17 cellular contexts compared by ENCODE assay signal in the genomic region with DNA sequence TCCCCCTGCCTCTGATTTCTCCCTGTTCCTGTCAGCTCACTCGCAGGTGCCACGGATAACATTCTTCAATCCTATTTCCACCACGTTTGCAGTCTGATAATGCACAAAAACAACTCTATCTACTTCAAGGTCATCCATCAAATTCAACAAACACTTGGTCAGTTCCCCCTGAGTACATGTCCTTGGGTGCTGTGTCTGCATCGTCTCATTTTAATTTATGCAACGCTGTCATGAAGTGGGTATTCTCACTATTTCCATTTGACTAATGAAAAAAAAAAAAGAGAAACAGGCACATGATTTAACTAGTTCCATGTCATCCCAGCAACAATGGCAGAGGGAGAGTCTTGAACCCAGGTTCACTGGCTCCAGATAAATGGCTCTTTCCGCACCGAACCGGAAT.
A peak's percentile ranks its signal among the peaks of the same experiment; 100 is the strongest.
DNase-seq lines count a peak whose midpoint lies in the region; ATAC-seq, FAIRE-seq and TF ChIP-seq lines count a peak whose summit lies in the region.
"Had no signal": no experiment of that assay in that cellular context is flagged by ENCODE, and none has a peak within 500 bp of the region (broad histone marks: within the 10 kb centered on the region; RNA-seq: fewer than 3 reads in every experiment).

No MANE protein-coding gene starts in this region.

- H3K18ac ChIP-seq in mesenchymal stem cell (ENCODE audit: low read depth in 1 of 2, low read length in 2 of 2) (peak overlapping the region in 1 of 2 experiments; percentile 30), mesendoderm (ENCODE audit: low read length) (no peak overlapping the region)

- no peak overlapping the region for H3K9ac ChIP-seq in astrocyte (ENCODE audit: low read length)
- H3K9ac ChIP-seq in mesenchymal stem cell (ENCODE audit: low read length) = peak overlapping the region; percentile 31
- no peak overlapping the region for H3K9ac ChIP-seq in mesendoderm (ENCODE audit: low read length)
- H3K9ac ChIP-seq: BLaER1 treated with 17β-estradiol and CSF1 and Interleukin-3, amounts not matched to agents 10 nM and 100 nM had no signal

- H2BK5ac ChIP-seq in mesenchymal stem cell (ENCODE audit: low read depth, low read length, poor library complexity, severe bottlenecking) (no peak overlapping the region), mesendoderm (ENCODE audit: low read length) (no peak overlapping the region)

- no peak overlapping the region for H3K14ac ChIP-seq in mesenchymal stem cell (ENCODE audit: low read length in 2 of 2)

- H3K9me3 Mint-ChIP-seq in astrocyte (ENCODE audit: unreplicated experiment) (peaks cover 6% of the 10 kb centered on the region), glutamatergic neuron (ENCODE audit: unreplicated experiment) (no peaks in the 10 kb centered on the region)

- FAIRE-seq in astrocyte (lab: Jason Lieb, UNC) = no peak
- FAIRE-seq: GM19239, H1, HepG2, HTR-8/SVneo had no signal

- no peak overlapping the region for H2AFZ ChIP-seq in astrocyte (ENCODE audit: low read depth, low read length)
- H2AFZ ChIP-seq in mesenchymal stem cell (ENCODE audit: low read depth, low read length) = no peak overlapping the region

- H4K8ac ChIP-seq in mesenchymal stem cell (ENCODE audit: low read length) (no peak overlapping the region), mesendoderm (ENCODE audit: low read depth, low read length) (no peak overlapping the region)

- H3K79me1 ChIP-seq in mesenchymal stem cell (replicated peaks; ENCODE audit: low read length, poor library complexity, severe bottlenecking) (no peaks in the 10 kb centered on the region), mesendoderm (ENCODE audit: low read length) (no peaks in the 10 kb centered on the region)

- TF ChIP-seq EP300 in suprapubic skin (IDR thresholded peaks at IDR 0.05) = no peak

- H2AK5ac ChIP-seq in mesenchymal stem cell (ENCODE audit: low read length, severe bottlenecking) (no peak overlapping the region), mesendoderm (ENCODE audit: low read length) (no peak overlapping the region)

- H3K4me2 ChIP-seq in astrocyte (ENCODE audit: low read length) (no peak overlapping the region), mesenchymal stem cell (ENCODE audit: low read length, poor library complexity, severe bottlenecking) (no peak overlapping the region), mesendoderm (ENCODE audit: low read length) (no peak overlapping the region)
- H3K4me2 ChIP-seq: BLaER1 treated with 17β-estradiol and CSF1 and Interleukin-3, amounts not matched to agents 10 nM and 100 nM had no signal

- H3K4me1 Mint-ChIP-seq in astrocyte (ENCODE audit: low read depth, unreplicated experiment) = peaks cover 4% of the 10 kb centered on the region
- H3K4me1 Mint-ChIP-seq in glutamatergic neuron (ENCODE audit: low read depth, unreplicated experiment) = peaks cover 3% of the 10 kb centered on the region
- H3K4me1 Mint-ChIP-seq: CD4-positive, CD25-positive, alpha-beta regulatory T cell had no signal

- no peaks in the 10 kb centered on the region for H4K20me1 ChIP-seq in astrocyte (ENCODE audit: insufficient read depth, low read length)

- H3K23ac ChIP-seq in mesenchymal stem cell (ENCODE audit: low read length in 2 of 2) = no peak overlapping the region
- H3K23ac ChIP-seq in mesendoderm (ENCODE audit: low read length) = no peak overlapping the region

- no peak for TF ChIP-seq CTCF in astrocyte (IDR thresholded peaks at IDR 0.05; ENCODE audit: insufficient read depth, low read depth, low read length)
- no peak for TF ChIP-seq CTCF in heart right ventricle (IDR thresholded peaks at IDR 0.05)
- no peak for TF ChIP-seq CTCF in suprapubic skin (IDR thresholded peaks at IDR 0.05)
- no peak for TF ChIP-seq CTCF in glutamatergic neuron (IDR thresholded peaks at IDR 0.05; ENCODE audit: partially characterized antibody, unreplicated experiment)

- H3K27me3 ChIP-seq in astrocyte (ENCODE audit: insufficient read depth, low read length) (no peaks in the 10 kb centered on the region), heart right ventricle (no peaks in the 10 kb centered on the region), mesenchymal stem cell (ENCODE audit: control insufficient read depth in 1 of 2, insufficient read depth in 1 of 2, low read length in 2 of 2) (no peaks in the 10 kb centered on the region), suprapubic skin (no peaks in the 10 kb centered on the region), mesendoderm (ENCODE audit: insufficient read depth, low read length, poor library complexity) (no peaks in the 10 kb centered on the region)
- H3K27me3 ChIP-seq: BLaER1 treated with 17β-estradiol and CSF1 and Interleukin-3, amounts not matched to agents 10 nM and 100 nM had no signal

- H3K4me3 Mint-ChIP-seq in astrocyte (ENCODE audit: unreplicated experiment) = no peak overlapping the region
- H3K4me3 Mint-ChIP-seq in glutamatergic neuron (ENCODE audit: unreplicated experiment) = no peak overlapping the region
- H3K4me3 Mint-ChIP-seq: CD4-positive, CD25-positive, alpha-beta regulatory T cell had no signal

- H3K4me3 ChIP-seq in astrocyte (ENCODE audit: insufficient read depth, low read depth, low read length) = no peak overlapping the region
- no peak overlapping the region for H3K4me3 ChIP-seq in heart right ventricle
- no peak overlapping the region for H3K4me3 ChIP-seq in mesenchymal stem cell (ENCODE audit: insufficient read depth in 1 of 2, low read depth in 1 of 2, low read length in 2 of 2)
- H3K4me3 ChIP-seq in suprapubic skin = no peak overlapping the region
- no peak overlapping the region for H3K4me3 ChIP-seq in mesendoderm (ENCODE audit: low read length)
- H3K4me3 ChIP-seq: BLaER1 treated with 17β-estradiol and CSF1 and Interleukin-3, amounts not matched to agents 10 nM and 100 nM; HAP-1 had no signal

- H2BK15ac ChIP-seq in mesenchymal stem cell (ENCODE audit: low read depth, poor library complexity, severe bottlenecking) (no peak overlapping the region), mesendoderm (replicated peaks; ENCODE audit: low read depth) (no peak overlapping the region)

- H3K4me1 ChIP-seq in astrocyte (ENCODE audit: insufficient read depth, low read length) (peaks cover 4% of the 10 kb centered on the region), heart right ventricle (peaks cover 0 to 54% (median 29%) of the 10 kb centered on the region in 9 donors), mesenchymal stem cell (ENCODE audit: control insufficient read depth, insufficient read depth, low read depth, low read length) (no peaks in the 10 kb centered on the region), suprapubic skin (peaks cover 15% of the 10 kb centered on the region), mesendoderm (ENCODE audit: control insufficient read depth, low read depth, low read length) (peaks cover 2% of the 10 kb centered on the region)
- H3K4me1 ChIP-seq: HAP-1 had no signal

- peaks cover 2% of the 10 kb centered on the region for H3K9me3 ChIP-seq in astrocyte (ENCODE audit: insufficient read depth, low read depth, low read length)
- H3K9me3 ChIP-seq in heart right ventricle = peaks cover 0 to 9% (median 0%) of the 10 kb centered on the region in 11 donors
- peaks cover 3% of the 10 kb centered on the region for H3K9me3 ChIP-seq in mesenchymal stem cell (ENCODE audit: control insufficient read depth, low read length)
- H3K9me3 ChIP-seq in suprapubic skin = no peaks in the 10 kb centered on the region
- H3K9me3 ChIP-seq: HAP-1 had no signal

- intact Hi-C loops in heart right ventricle (cut with DNase I) = loop anchor here in 4 of 10 donors (5.0 to 10.0 kb wide), 4 partner anchors 53 to 265 kb away; a partner anchor contains a TSS

- peak overlapping the region; percentile 59 for H3K27ac Mint-ChIP-seq in astrocyte (ENCODE audit: unreplicated experiment)
- H3K27ac Mint-ChIP-seq in glutamatergic neuron (ENCODE audit: unreplicated experiment) = no peak overlapping the region
- H3K27ac Mint-ChIP-seq: CD4-positive, CD25-positive, alpha-beta regulatory T cell had no signal

- H2BK120ac ChIP-seq in mesenchymal stem cell (ENCODE audit: low read depth, low read length) (no peak overlapping the region), mesendoderm (ENCODE audit: low read depth, low read length) (no peak overlapping the region)

- H3K36me3 ChIP-seq in astrocyte (ENCODE audit: insufficient read depth, low read length) (no peaks in the 10 kb centered on the region), heart right ventricle (no peaks in the 10 kb centered on the region), mesenchymal stem cell (ENCODE audit: control insufficient read depth in 1 of 2, insufficient read depth in 2 of 2, low read depth in 1 of 2, low read length in 2 of 2) (no peaks in the 10 kb centered on the region), suprapubic skin (no peaks in the 10 kb centered on the region), mesendoderm (ENCODE audit: control insufficient read depth, insufficient read depth, low read length) (no peaks in the 10 kb centered on the region)
- H3K36me3 ChIP-seq: HAP-1 had no signal

- H3K36me3 Mint-ChIP-seq in astrocyte (ENCODE audit: low read depth, unreplicated experiment) = peaks cover 29% of the 10 kb centered on the region
- peaks cover 10% of the 10 kb centered on the region for H3K36me3 Mint-ChIP-seq in glutamatergic neuron (ENCODE audit: unreplicated experiment)

- H3K79me2 ChIP-seq in astrocyte (ENCODE audit: insufficient read depth, low read length) = no peaks in the 10 kb centered on the region
- H3K79me2 ChIP-seq in mesendoderm (ENCODE audit: control insufficient read depth, insufficient read depth, low read length) = no peaks in the 10 kb centered on the region

- DNase-seq in astrocyte (ENCODE audit: low read depth) (no peak), heart right ventricle (no peak), mesenchymal stem cell (no peak), suprapubic skin (ENCODE audit: low spot score in 2 of 2) (no peak), glutamatergic neuron (no peak), mesendoderm (no peak)
- DNase-seq: ACHN; CD4-positive, CD25-positive, alpha-beta regulatory T cell; DMS53; GF-D8 had no signal

- H4K91ac ChIP-seq in mesenchymal stem cell (ENCODE audit: low read length) = no peak overlapping the region

- H3K27me3 Mint-ChIP-seq in astrocyte (ENCODE audit: low read depth, unreplicated experiment) (no peaks in the 10 kb centered on the region), glutamatergic neuron (ENCODE audit: unreplicated experiment) (peaks cover 7% of the 10 kb centered on the region)
- H3K27me3 Mint-ChIP-seq: CD4-positive, CD25-positive, alpha-beta regulatory T cell had no signal

- H3K4ac ChIP-seq in mesenchymal stem cell (ENCODE audit: low read depth in 1 of 2, low read length in 2 of 2) (no peak overlapping the region), mesendoderm (ENCODE audit: low read depth, low read length) (no peak overlapping the region)

- H2BK12ac ChIP-seq in mesenchymal stem cell (ENCODE audit: low read length in 2 of 2) = no peak overlapping the region

- TF ChIP-seq POLR2A in suprapubic skin (IDR thresholded peaks at IDR 0.05) = no peak

- no peak overlapping the region for H3K56ac ChIP-seq in mesendoderm (ENCODE audit: low read length)

- peak in 3 of 8 donors; percentile 29 to 55 (median 42) for ATAC-seq in heart right ventricle
- no peak for ATAC-seq in HG03378 (IDR thresholded peaks at IDR 0.05; ENCODE audit: unreplicated experiment)
- ATAC-seq: HepG2 had no signal

- H3K27ac ChIP-seq in astrocyte (ENCODE audit: low read depth, low read length) (no peak overlapping the region), heart right ventricle (peak overlapping the region in 6 of 10 donors; percentile 22 to 55 (median 43)), mesenchymal stem cell (ENCODE audit: low read length, poor library complexity, severe bottlenecking) (no peak overlapping the region), suprapubic skin (peak overlapping the region; percentile 48), mesendoderm (ENCODE audit: low read depth, low read length) (no peak overlapping the region)

- WGBS in heart right ventricle, 2 donors = 71% methylated on average over 8 of the region's 8 CpGs
- 92% methylated on average over 7 of the region's 8 CpGs for WGBS in mesenchymal stem cell
- 86% methylated on average over 8 of the region's 8 CpGs for WGBS in suprapubic skin
- WGBS in mesendoderm (ENCODE audit: extremely low coverage, insufficient coverage, low lambda C conversion rate) = no CpG with 5 or more reads among the region's 8 CpGs

- H4K5ac ChIP-seq in mesendoderm (ENCODE audit: low read length) = no peak overlapping the region

Comparison
In these comparisons a context has a peak if more than half of its experiments do, and no peak if none do; other contexts are left out.
1. H3K27ac ChIP-seq: peak in heart right ventricle (6 of 10) and suprapubic skin (single experiment); none in astrocyte (single experiment), mesenchymal stem cell (single experiment) and mesendoderm (single experiment).